In genomic region chr10:124717911-124718734, GRCh38 we compare ENCODE assay signal across 1 cellular context.
TF ChIP-seq lines count a peak whose summit lies in the region.

No MANE protein-coding gene starts in this region.

TF ChIP-seq in K562, 482 proteins besides CTCF, POLR2A, EP300 and RAD21 (continued from another document and continues in another):
- TF ChIP-seq ZBTB12 (CRISPR knock-in tag; IDR thresholded peaks at IDR 0.05) (no peak), ZNF511 (CRISPR knock-in tag; IDR thresholded peaks at IDR 0.05) (no peak), NRF1 (conservative IDR thresholded peaks at IDR 0.05 in 1 of 2, IDR thresholded peaks at IDR 0.05 in 1 of 2) (0 out of 4 replicates have a peak, but pooled peaks of 1 of the 2 experiments have one; percentile 20), NFRKB (IDR thresholded peaks at IDR 0.05; ENCODE audit: low read depth) (no peak; the same call in 1 of the 2 replicates), SRF (CRISPR knock-in tag; IDR thresholded peaks at IDR 0.05) (no peak), ZNF165 (CRISPR knock-in tag; IDR thresholded peaks at IDR 0.05; ENCODE audit: borderline replicate concordance) (no peak), ILF3 (IDR thresholded peaks at IDR 0.05; ENCODE audit: borderline replicate concordance) (no peak), ZNF780A (CRISPR knock-in tag; IDR thresholded peaks at IDR 0.05) (no peak), ZNF696 (CRISPR knock-in tag; conservative IDR thresholded peaks at IDR 0.05) (no peak), GABPB1 (CRISPR knock-in tag; IDR thresholded peaks at IDR 0.05) (no peak), PATZ1 (CRISPR knock-in tag; IDR thresholded peaks at IDR 0.05; ENCODE audit: borderline replicate concordance) (no peak), CREB3 (tag; conservative IDR thresholded peaks at IDR 0.05; ENCODE audit: low read depth) (no peak; the same call in 1 of the 2 replicates), RERE (CRISPR knock-in tag; IDR thresholded peaks at IDR 0.05; ENCODE audit: borderline replicate concordance) (no peak), FOXJ3 (CRISPR knock-in tag; IDR thresholded peaks at IDR 0.05) (no peak), PML (IDR thresholded peaks at IDR 0.05; ENCODE audit: low read length) (peak; percentile 97), USF2 (CRISPR knock-in tag; IDR thresholded peaks at IDR 0.05) (no peak), NR4A1 (CRISPR knock-in tag; IDR thresholded peaks at IDR 0.05) (no peak), NR4A1 (tag; IDR thresholded peaks at IDR 0.05) (peak; percentile 90), ZNF217 (CRISPR knock-in tag; IDR thresholded peaks at IDR 0.05) (no peak), RBM39 (optimal IDR thresholded peaks at IDR 0.05; ENCODE audit: low read depth, low read length) (no peak), JUN (IDR thresholded peaks at IDR 0.05; ENCODE audit: borderline replicate concordance, low read depth, low read length) (peak; percentile 33; the same call in 1 of the 2 replicates), JUN (CRISPR knock-in tag; IDR thresholded peaks at IDR 0.05; ENCODE audit: borderline replicate concordance) (no peak), SRSF1 (IDR thresholded peaks at IDR 0.05; ENCODE audit: low read depth, low read length) (no peak), POLR2H (tag; IDR thresholded peaks at IDR 0.05; ENCODE audit: low read depth) (no peak), BRD4 (IDR thresholded peaks at IDR 0.05) (no peak), HMG20B (CRISPR knock-in tag; IDR thresholded peaks at IDR 0.05) (no peak), ZNF274 (IDR thresholded peaks at IDR 0.05; ENCODE audit: borderline replicate concordance, low read depth, low read length) (peak; percentile 60; the same call in 1 of the 2 replicates), E2F1 (CRISPR knock-in tag; IDR thresholded peaks at IDR 0.05) (no peak), FOXP1 (CRISPR knock-in tag; IDR thresholded peaks at IDR 0.05) (no peak), ARNT (IDR thresholded peaks at IDR 0.05) (peak in 1 of 2 experiments; percentile 57; a peak in 2 of 4 replicates), KAT8 (IDR thresholded peaks at IDR 0.05; ENCODE audit: low read depth) (no peak), MTA2 (IDR thresholded peaks at IDR 0.05; ENCODE audit: low read depth) (peak; percentile 95), TBP (optimal IDR thresholded peaks at IDR 0.05; ENCODE audit: low read depth, low read length) (no peak), THAP7 (CRISPR knock-in tag; IDR thresholded peaks at IDR 0.05) (no peak), KDM1A (IDR thresholded peaks at IDR 0.05) (peak in 1 of 2 experiments; percentile 69; a peak in 3 of 4 replicates), ZNF699 (CRISPR knock-in tag; IDR thresholded peaks at IDR 0.05; ENCODE audit: insufficient replicate concordance) (no peak), ZNF175 (CRISPR knock-in tag; IDR thresholded peaks at IDR 0.05; ENCODE audit: low read depth) (peak; percentile 91), RBM22 (IDR thresholded peaks at IDR 0.05; ENCODE audit: low read depth, low read length, poor library complexity, severe bottlenecking) (no peak), ZNF134 (CRISPR knock-in tag; conservative IDR thresholded peaks at IDR 0.05) (0 out of 2 replicates have a peak, but pooled peaks have one; percentile 18), VEZF1 (CRISPR knock-in tag; IDR thresholded peaks at IDR 0.05) (peak; percentile 47; the same call in 1 of the 2 replicates), POLR2AphosphoS2 (IDR thresholded peaks at IDR 0.05; ENCODE audit: low read length) (no peak), ZNF224 (CRISPR knock-in tag; IDR thresholded peaks at IDR 0.05) (no peak), KLF6 (CRISPR knock-in tag; IDR thresholded peaks at IDR 0.05; ENCODE audit: borderline replicate concordance) (no peak), ZNF212 (CRISPR knock-in tag; IDR thresholded peaks at IDR 0.05) (no peak), NR2C1 (IDR thresholded peaks at IDR 0.05) (peak; percentile 62), NR2C1 (tag; IDR thresholded peaks at IDR 0.05) (peak; percentile 79), ZNF764 (CRISPR knock-in tag; IDR thresholded peaks at IDR 0.05; ENCODE audit: low read depth) (no peak), ATF2 (CRISPR knock-in tag; IDR thresholded peaks at IDR 0.05) (no peak), THAP12 (CRISPR knock-in tag; IDR thresholded peaks at IDR 0.05) (no peak), CEBPB (tag; IDR thresholded peaks at IDR 0.05) (peak; percentile 91), HNRNPK (IDR thresholded peaks at IDR 0.05; ENCODE audit: low read depth, low read length, poor library complexity, severe bottlenecking) (no peak)
